Comparison of ENCODE assay signal across 8 cellular contexts in the genomic region with DNA sequence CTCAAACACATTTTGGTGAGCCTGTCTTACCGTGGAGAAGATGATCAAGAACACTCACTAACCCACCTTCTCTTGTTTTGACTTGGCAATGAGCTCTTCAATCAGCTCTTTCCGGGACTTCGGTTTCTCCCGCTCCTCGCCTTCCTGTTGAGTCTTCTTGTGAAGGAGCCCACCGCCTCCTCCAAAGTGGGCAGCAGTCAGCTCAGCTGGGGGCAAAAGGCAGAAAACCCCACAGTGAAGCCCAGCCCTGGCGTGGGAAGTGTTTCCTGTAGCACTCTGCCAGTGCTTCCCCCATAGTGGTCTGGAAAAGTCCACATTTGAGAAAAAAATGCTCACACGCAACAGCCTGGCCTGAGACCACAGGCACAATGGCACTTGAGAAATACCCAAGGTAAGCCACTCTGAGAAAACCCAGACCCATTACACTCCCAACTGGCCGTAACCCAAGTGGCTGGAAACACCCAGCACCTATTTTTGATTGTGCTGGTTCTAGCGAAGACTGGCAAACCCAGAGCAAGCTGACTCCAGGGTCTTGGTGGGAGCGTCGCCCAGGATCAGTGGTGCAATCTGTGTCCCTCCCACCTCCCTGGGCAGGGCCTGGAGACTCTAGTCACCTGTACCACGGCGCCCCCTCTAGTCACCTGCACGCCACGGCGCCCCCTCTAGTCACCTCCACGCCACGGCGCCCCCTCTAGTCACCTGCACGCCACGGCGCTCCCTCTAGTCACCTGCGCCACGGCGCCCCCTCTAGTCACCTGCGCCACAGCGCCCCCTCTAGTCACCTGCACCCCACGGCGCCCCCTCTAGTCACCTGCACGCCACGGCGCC. TPM values are rescaled to one million over a fixed set of nuclear protein-coding genes. Genes with fewer than 3 reads are reported as not detected.
A peak's percentile ranks its signal among the peaks of the same experiment; 100 is the strongest.
DNase-seq lines count a peak whose midpoint lies in the region; ATAC-seq lines count a peak whose summit lies in the region.

No MANE protein-coding gene starts in this region.

- H3K4me1 Mint-ChIP-seq in naive thymus-derived CD8-positive, alpha-beta T cell, result peaks cover 13 to 36% (median 22%) of the 10 kb centered on the region in 4 donors

- peaks cover 3 to 95% (median 24%) of the 10 kb centered on the region in 3 donors for H3K36me3 Mint-ChIP-seq in naive thymus-derived CD8-positive, alpha-beta T cell

- no peak overlapping the region for H3K4me3 Mint-ChIP-seq in naive thymus-derived CD8-positive, alpha-beta T cell

- H3K4me3 ChIP-seq in MG63, result no peak overlapping the region

- H3K27ac Mint-ChIP-seq in naive thymus-derived CD8-positive, alpha-beta T cell, result peak overlapping the region in 8 of 10 donors; percentile 38 to 90 (median 60)

- no peaks in the 10 kb centered on the region for H3K27me3 Mint-ChIP-seq in naive thymus-derived CD8-positive, alpha-beta T cell

- H3K9me3 Mint-ChIP-seq in naive thymus-derived CD8-positive, alpha-beta T cell, result no peaks in the 10 kb centered on the region

- H3K36me3 ChIP-seq in MG63, result peaks cover 66% of the 10 kb centered on the region

- no peaks in the 10 kb centered on the region for H3K27me3 ChIP-seq in MG63

- ATAC-seq in HG03045 (IDR thresholded peaks at IDR 0.05; ENCODE audit: unreplicated experiment) (peak; percentile 60), HG02840 (IDR thresholded peaks at IDR 0.05; ENCODE audit: low FRiP score, unreplicated experiment) (no peak)
- peak; percentile 41 to 75 for ATAC-seq in naive thymus-derived CD8-positive, alpha-beta T cell

- no peaks in the 10 kb centered on the region for H3K9me3 ChIP-seq in MG63

- peak; percentile 25 for DNase-seq in DMS 273 (lab: John Stamatoyannopoulos, UW; ENCODE audit: unreplicated experiment)
- no peak for DNase-seq in DMS 273 treated with DMSO at 0.1 percent for 48 hours (lab: John Stamatoyannopoulos, UW)
- DNase-seq in activated T-cell treated with anti-CD3 and anti-CD28 coated beads, Interleukin-2, amount 50 U/mL, for 1 hour, result peak; percentile 58
- peak in 6 of 10 donors; percentile 26 to 55 (median 34) for DNase-seq in naive thymus-derived CD8-positive, alpha-beta T cell
- no peak for DNase-seq in MG63
- DNase-seq in NCI-H2081 treated with DMSO at 0.1 percent for 48 hours (lab: John Stamatoyannopoulos, UW), result no peak

- POLR2A ChIA-PET in naive thymus-derived CD8-positive, alpha-beta T cell (lab: Charles Lee), result interaction anchor here (1.2 to 1.4 kb wide), 2 partner anchors 9 to 48 kb away, joined by 3 to 4 read pairs; a partner anchor contains a TSS

RNA-seq across cellular contexts. Expression of a gene that starts 8.6 kb away (rescaled TPM):
- 10 to 100 TPM; 46.1 to 47.8 TPM for total RNA-seq in naive thymus-derived CD8-positive, alpha-beta T cell
- polyA plus RNA-seq in naive thymus-derived CD8-positive, alpha-beta T cell, result 10 to 100 TPM; 10.8 to 31.8 (median 21.8) TPM
- 32.5 and 45.2 TPM in 2 replicates for total RNA-seq in MG63 (2014; rRNA removed; shearing (Covaris generic); ENCODE audit: low replicate concordance)

RNA-seq across cellular contexts. Expression of a gene that starts 8.8 kb away (rescaled TPM):
- 1 to 10 TPM; 3.7 to 6.0 TPM for total RNA-seq in naive thymus-derived CD8-positive, alpha-beta T cell
- polyA plus RNA-seq in naive thymus-derived CD8-positive, alpha-beta T cell, result 1 to 10 TPM in 1 of 3 donors, under 1 TPM in 2; 0.87 to 1.5 (median 0.90) TPM
- total RNA-seq in MG63 (2014; rRNA removed; shearing (Covaris generic); ENCODE audit: low replicate concordance), result 2.6 and 3.7 TPM in 2 replicates

Comparison
In these comparisons a context has a peak if more than half of its experiments do, and no peak if none do; other contexts are left out.
1. DNase-seq: peak in DMS 273 (single experiment), activated T-cell treated with anti-CD3 and anti-CD28 coated beads, Interleukin-2, amount 50 U/mL, for 1 hour (single experiment) and naive thymus-derived CD8-positive, alpha-beta T cell (6 of 10); none in DMS 273 treated with DMSO at 0.1 percent for 48 hours (single experiment), MG63 (single experiment) and NCI-H2081 treated with DMSO at 0.1 percent for 48 hours (single experiment).